In genomic region chrX:11530621-11531020, GRCh38 we compare ENCODE assay signal across 18 cellular contexts.
DNase-seq lines count a peak whose midpoint lies in the region; ATAC-seq and TF ChIP-seq lines count a peak whose summit lies in the region.
"Had no signal": no experiment of that assay in that cellular context is flagged by ENCODE, and none has a peak within 500 bp of the region (broad histone marks: within the 10 kb centered on the region; RNA-seq: fewer than 3 reads in every experiment).

No MANE protein-coding gene starts in this region.

- intact Hi-C loops in sciatic nerve (cut with DNase I): loop anchor here (10.0 kb wide), 1 partner anchor 194 kb away; no protein-coding TSS in a partner anchor

- no peak for TF ChIP-seq CTCF in fibroblast of mammary gland (conservative IDR thresholded peaks at IDR 0.05; ENCODE audit: control insufficient read depth, insufficient read depth, low read depth, low read length)

- DNase-seq in GM04503 (ENCODE audit: low read depth) (peak; percentile 12), OCI-M1 (lab: John Stamatoyannopoulos, UW) (peak; percentile 11), fibroblast of mammary gland (ENCODE audit: low read depth) (peak; percentile 39), sciatic nerve (ENCODE audit: low spot score) (no peak), hippocampal formation (lab: John Stamatoyannopoulos, UW) (no peak)
- DNase-seq: CD4-positive, CD25-positive, alpha-beta regulatory T cell; dorsolateral prefrontal cortex; foreskin keratinocyte; NCI-H2081; NCI-H226; stimulated activated CD4-positive, alpha-beta T cell treated with anti-CD3 and anti-CD28 coated beads, Interleukin-12 subunit alpha, Interleukin-12 subunit beta, amount 100 ng/mL, for 4 hours; stimulated activated CD4-positive, alpha-beta T cell treated with anti-CD3 and anti-CD28 coated beads, Interleukin-4, amount 100 ng/mL, for 4 hours; stimulated activated naive CD4-positive, alpha-beta T cell; uterus had no signal

- H3K4me3 ChIP-seq in fibroblast of mammary gland (ENCODE audit: control insufficient read depth, low read depth, low read length): no peak overlapping the region
- H3K4me3 ChIP-seq: ascending aorta, dorsolateral prefrontal cortex, uterus had no signal

- ATAC-seq in sciatic nerve: peak; percentile 14
- no peak for ATAC-seq in HG02970 (IDR thresholded peaks at IDR 0.05; ENCODE audit: low FRiP score, unreplicated experiment)
- no peak for ATAC-seq in HG02571 (IDR thresholded peaks at IDR 0.05; ENCODE audit: unreplicated experiment)
- ATAC-seq: foreskin keratinocyte; natural killer cell treated with Interleukin-12 subunit alpha and Interleukin-12 subunit beta and Interleukin-15 and Interleukin-18, amount 100 ng/mL, for 72 hours had no signal

Comparison
In these comparisons a context has a peak if more than half of its experiments do, and no peak if none do; other contexts are left out.
1. DNase-seq: peak in GM04503 (single experiment), OCI-M1 (single experiment) and fibroblast of mammary gland (single experiment); none in sciatic nerve (single experiment) and hippocampal formation (0 of 2).